In the genomic region with DNA sequence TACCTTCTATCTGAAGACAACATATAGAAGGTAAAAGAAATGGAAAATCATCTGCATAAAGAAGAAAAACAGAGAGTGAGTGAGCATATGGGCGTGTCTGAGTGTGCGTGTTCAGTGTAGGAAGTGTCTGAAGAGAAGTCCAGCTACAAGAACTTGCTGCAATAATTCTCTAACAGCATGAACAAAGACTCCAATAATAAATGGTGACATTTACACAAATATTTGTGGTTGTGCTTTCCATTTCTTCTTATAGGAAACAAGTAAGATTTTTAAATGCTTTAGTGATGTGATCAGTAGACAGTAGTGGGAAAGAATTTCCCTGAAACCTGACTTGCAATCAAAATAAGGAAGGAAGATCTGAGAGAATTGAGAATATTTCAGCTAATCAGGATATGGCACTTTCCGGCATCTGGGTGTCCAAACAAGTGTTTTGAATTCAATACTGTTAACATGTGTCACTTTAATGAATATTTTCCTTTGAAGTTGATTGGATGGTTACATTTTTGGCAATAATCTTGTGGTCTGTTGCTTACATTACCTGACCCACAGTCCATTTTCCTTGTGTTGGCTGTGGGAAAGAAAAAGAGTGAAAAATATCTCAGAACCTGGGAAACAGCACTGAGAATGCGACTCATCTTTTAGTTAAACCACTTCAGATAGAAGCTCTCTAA, we compare ENCODE assay signal across 7 cellular contexts.
DNase-seq lines count a peak whose midpoint lies in the region; ATAC-seq and TF ChIP-seq lines count a peak whose summit lies in the region.

No MANE protein-coding gene starts in this region.

- no peaks in the 10 kb centered on the region for H3K9me3 ChIP-seq in upper lobe of right lung

- peak overlapping the region in 4 of 5 experiments; percentile 1 to 74 (median 24) for H3K27ac Mint-ChIP-seq in brain
- H3K27ac Mint-ChIP-seq in activated T-cell treated with anti-CD3 and anti-CD28 coated beads, Interleukin-2, amount 50 U/mL, for 24 hours: no peak overlapping the region

- no peaks in the 10 kb centered on the region for H3K27me3 ChIP-seq in upper lobe of right lung

- H3K4me3 ChIP-seq in upper lobe of right lung: peak overlapping the region; percentile 44

- intact Hi-C loops in upper lobe of right lung (cut with DNase I): no loop called here

- H3K4me1 ChIP-seq in upper lobe of right lung: peaks cover 11% of the 10 kb centered on the region

- ATAC-seq in upper lobe of right lung: peak; percentile 67

- H3K27ac ChIP-seq in upper lobe of right lung: peak overlapping the region; percentile 65

- no peaks in the 10 kb centered on the region for H3K36me3 ChIP-seq in upper lobe of right lung

- peak overlapping the region in 1 of 5 experiments; percentile 25 for H3K4me3 Mint-ChIP-seq in brain
- H3K4me3 Mint-ChIP-seq in activated T-cell treated with anti-CD3 and anti-CD28 coated beads, Interleukin-2, amount 50 U/mL, for 24 hours: no peak overlapping the region

- DNase-seq in LHCN-M2 (ENCODE audit: low read depth) (peak; percentile 62), kidney tubule cell (ENCODE audit: low spot score) (peak; percentile 91), upper lobe of right lung (no peak), NCI-H1092 (lab: John Stamatoyannopoulos, UW) (no peak), NK-92 (lab: John Stamatoyannopoulos, UW; ENCODE audit: unreplicated experiment) (no peak)
- no peak for DNase-seq in activated T-cell treated with anti-CD3 and anti-CD28 coated beads, Interleukin-2, amount 50 U/mL, for 24 hours

- H3K27me3 Mint-ChIP-seq in brain: no peaks in the 10 kb centered on the region
- H3K27me3 Mint-ChIP-seq in activated T-cell treated with anti-CD3 and anti-CD28 coated beads, Interleukin-2, amount 50 U/mL, for 24 hours: peaks cover 3% of the 10 kb centered on the region

- H3K4me1 Mint-ChIP-seq in brain: peaks cover 35% of the 10 kb centered on the region
- no peaks in the 10 kb centered on the region for H3K4me1 Mint-ChIP-seq in activated T-cell treated with anti-CD3 and anti-CD28 coated beads, Interleukin-2, amount 50 U/mL, for 24 hours (ENCODE audit: low read depth)

- no peaks in the 10 kb centered on the region for H3K36me3 Mint-ChIP-seq in brain
- no peaks in the 10 kb centered on the region for H3K36me3 Mint-ChIP-seq in activated T-cell treated with anti-CD3 and anti-CD28 coated beads, Interleukin-2, amount 50 U/mL, for 24 hours (ENCODE audit: low read depth)

- TF ChIP-seq CTCF in brain (conservative IDR thresholded peaks at IDR 0.05) (no peak), upper lobe of right lung (IDR thresholded peaks at IDR 0.05) (no peak)

- peaks cover 0 to 5% (median 3%) of the 10 kb centered on the region in 5 experiments for H3K9me3 Mint-ChIP-seq in brain
- no peaks in the 10 kb centered on the region for H3K9me3 Mint-ChIP-seq in activated T-cell treated with anti-CD3 and anti-CD28 coated beads, Interleukin-2, amount 50 U/mL, for 24 hours

Comparison
In these comparisons a context has a peak if more than half of its experiments do, and no peak if none do; other contexts are left out.
1. DNase-seq: peak in LHCN-M2 (single experiment) and kidney tubule cell (single experiment); none in upper lobe of right lung (single experiment), activated T-cell treated with anti-CD3 and anti-CD28 coated beads, Interleukin-2, amount 50 U/mL, for 24 hours (single experiment), NCI-H1092 (single experiment) and NK-92 (single experiment).